Comparison of ENCODE assay signal across 8 cellular contexts in genomic region chr2:9142551-9143263, GRCh38.
DNase-seq lines count a peak whose midpoint lies in the region; ATAC-seq and TF ChIP-seq lines count a peak whose summit lies in the region.

No MANE protein-coding gene starts in this region.

- H3K36me3 ChIP-seq in DOHH2 (ENCODE audit: control insufficient read depth, low read length) (no peaks in the 10 kb centered on the region), SU-DHL-6 (ENCODE audit: low read length) (no peaks in the 10 kb centered on the region), trophoblast cell (ENCODE audit: control insufficient read depth in 1 of 2, insufficient read depth in 2 of 2, low read length in 2 of 2) (no peaks in the 10 kb centered on the region), transverse colon (no peaks in the 10 kb centered on the region)

- H3K4ac ChIP-seq in trophoblast cell (ENCODE audit: low read depth, low read length) = no peak overlapping the region

- no peaks in the 10 kb centered on the region for H4K20me1 ChIP-seq in DOHH2 (ENCODE audit: control insufficient read depth, insufficient read depth, low read depth, low read length)
- no peaks in the 10 kb centered on the region for H4K20me1 ChIP-seq in SU-DHL-6 (ENCODE audit: low read depth, low read length)

- H3F3A ChIP-seq in DOHH2 (ENCODE audit: control insufficient read depth, insufficient read depth) (no peaks in the 10 kb centered on the region), SU-DHL-6 (ENCODE audit: insufficient read depth) (no peaks in the 10 kb centered on the region)

- H3K27me3 ChIP-seq in DOHH2 (ENCODE audit: control insufficient read depth, low read length) = peaks cover 12% of the 10 kb centered on the region
- H3K27me3 ChIP-seq in SU-DHL-6 (ENCODE audit: low read length) = no peaks in the 10 kb centered on the region
- H3K27me3 ChIP-seq in trophoblast cell (ENCODE audit: insufficient read depth, low read length) = no peaks in the 10 kb centered on the region
- H3K27me3 ChIP-seq in transverse colon = no peaks in the 10 kb centered on the region

- H2BK120ac ChIP-seq in trophoblast cell (ENCODE audit: insufficient read depth, low read length, poor library complexity) = no peak overlapping the region

- TF ChIP-seq CTCF in DOHH2 (IDR thresholded peaks at IDR 0.05; ENCODE audit: low read depth, low read length, poor library complexity, severe bottlenecking) (peak; percentile 94), LNCaP clone FGC (IDR thresholded peaks at IDR 0.05; ENCODE audit: control insufficient read depth, extremely low read depth, insufficient read depth) (peak; percentile 88), SU-DHL-6 (IDR thresholded peaks at IDR 0.05; ENCODE audit: insufficient read depth, low read length, poor library complexity, severe bottlenecking) (peak; percentile 81), transverse colon (IDR thresholded peaks at IDR 0.05) (peak; percentile 97 to 99 (median 99))

- H3K4me3 ChIP-seq in DOHH2 (ENCODE audit: low read length) (peak overlapping the region; percentile 31), LNCaP clone FGC (ENCODE audit: low read depth, low read length) (no peak overlapping the region), SU-DHL-6 (ENCODE audit: insufficient read depth, low read length, poor library complexity, severe bottlenecking) (no peak overlapping the region), trophoblast cell (ENCODE audit: low read depth, low read length) (no peak overlapping the region), transverse colon (peak overlapping the region in 2 of 4 donors; percentile 9 to 29)

- ATAC-seq in GM21619 (IDR thresholded peaks at IDR 0.05; ENCODE audit: unreplicated experiment) = peak; percentile 81

- H3K4me2 ChIP-seq in DOHH2 (ENCODE audit: low read length) (peak overlapping the region; percentile 56), SU-DHL-6 (ENCODE audit: low read depth, low read length, poor library complexity, severe bottlenecking) (peak overlapping the region; percentile 6), trophoblast cell (ENCODE audit: low read length) (peak overlapping the region; percentile 41)

- H2AK5ac ChIP-seq in trophoblast cell (ENCODE audit: low read length) = no peak overlapping the region

- H3K9me3 ChIP-seq in DOHH2 (ENCODE audit: control insufficient read depth, insufficient read depth, low read length) (no peaks in the 10 kb centered on the region), SU-DHL-6 (ENCODE audit: insufficient read depth, low read length) (no peaks in the 10 kb centered on the region), trophoblast cell (ENCODE audit: insufficient read depth, low read depth, low read length) (no peaks in the 10 kb centered on the region), transverse colon (no peaks in the 10 kb centered on the region)

- H2AFZ ChIP-seq in SU-DHL-6 (ENCODE audit: low read depth, low read length, severe bottlenecking) (no peak overlapping the region), trophoblast cell (ENCODE audit: insufficient read depth, low read length, poor library complexity) (no peak overlapping the region)

- no peak overlapping the region for H4K12ac ChIP-seq in trophoblast cell (ENCODE audit: low read depth, low read length)

- H3K27ac ChIP-seq in DOHH2 (ENCODE audit: low read depth, low read length) (no peak overlapping the region), SU-DHL-6 (ENCODE audit: low read depth, low read length) (no peak overlapping the region), trophoblast cell (ENCODE audit: low read depth, low read length) (no peak overlapping the region), transverse colon (peak overlapping the region; percentile 39 to 58 (median 48))

- no peak overlapping the region for H3K9ac ChIP-seq in SU-DHL-6 (ENCODE audit: low read length)
- no peak overlapping the region for H3K9ac ChIP-seq in trophoblast cell (ENCODE audit: low read length)

- WGBS in trophoblast cell (ENCODE audit: extremely low coverage, insufficient coverage, insufficient read length) = no CpG with 5 or more reads among the region's 40 CpGs
- whole genome bisulfite sequencing in transverse colon (ENCODE audit: low coverage in 1 of 2), 2 donors = 8 to 13% methylated on average over 4 to 40 of the region's 40 CpGs

- H3K14ac ChIP-seq in trophoblast cell (ENCODE audit: low read length) = no peak overlapping the region

- no peak for TF ChIP-seq POLR2A in transverse colon (IDR thresholded peaks at IDR 0.05)

- H2BK5ac ChIP-seq in trophoblast cell (ENCODE audit: low read depth, low read length, poor library complexity) = peak overlapping the region; percentile 9

- H3K4me1 ChIP-seq in DOHH2 (ENCODE audit: control insufficient read depth, low read length) (peaks cover 8% of the 10 kb centered on the region), trophoblast cell (ENCODE audit: control insufficient read depth in 1 of 2, insufficient read depth in 2 of 2, low read length in 2 of 2) (peaks cover 2 to 10% of the 10 kb centered on the region in 2 experiments), transverse colon (peaks cover 4 to 29% (median 19%) of the 10 kb centered on the region in 4 donors)

- TF ChIP-seq EP300 in transverse colon (IDR thresholded peaks at IDR 0.05; ENCODE audit: low read depth) = no peak

- H3K18ac ChIP-seq in trophoblast cell (ENCODE audit: low read length) = peak overlapping the region; percentile 51

- H3K79me1 ChIP-seq in trophoblast cell (ENCODE audit: low read length) = no peaks in the 10 kb centered on the region

- H4K91ac ChIP-seq in trophoblast cell (ENCODE audit: low read depth, low read length) = peak overlapping the region; percentile 14

- H4K8ac ChIP-seq in trophoblast cell (ENCODE audit: low read depth, low read length) = peak overlapping the region; percentile 19

- H3K9me2 ChIP-seq in DOHH2 (replicated peaks; ENCODE audit: control insufficient read depth, low read length) (no peaks in the 10 kb centered on the region), SU-DHL-6 (replicated peaks; ENCODE audit: insufficient read depth, low read length) (no peaks in the 10 kb centered on the region)

- DNase-seq in LNCaP clone FGC (ENCODE audit: low read depth) = no peak
- DNase-seq in activated naive CD8-positive, alpha-beta T cell treated with anti-CD3 and anti-CD28 coated beads, Interleukin-2, amount 50 U/mL, for 16 hours (ENCODE audit: low read depth, low spot score) = peak; percentile 70
- peak; percentile 93 for DNase-seq in cardiac septum (ENCODE audit: low spot score)
- DNase-seq in trophoblast cell = peak; percentile 74 to 93
- peak; percentile 93 for DNase-seq in transverse colon

- no peak overlapping the region for H3K23ac ChIP-seq in trophoblast cell (ENCODE audit: low read length)

- peak overlapping the region; percentile 77 for H2BK12ac ChIP-seq in trophoblast cell (ENCODE audit: low read length)

- in situ Hi-C loops in transverse colon (cut with MboI; ENCODE audit: low pct_ligation_motif_present in 1 of 4, low pct_unique_long_range_greater_than_20kb in 1 of 4, low sequenced_read_pairs in 3 of 4) = loop anchor here in 1 of 4 donors (10.0 to 25.0 kb wide), 2 partner anchors 202 to 280 kb away; no protein-coding TSS in a partner anchor

- intact Hi-C loops in cardiac septum (cut with DNase I) (loop anchor here (1.0 to 5.0 kb wide), 4 partner anchors 65 to 280 kb away; partner anchors contain the start of genes ASAP2, CPSF3 and ITGB1BP1), transverse colon (cut with DNase I; ENCODE audit: low total_unique reads) (loop anchor here (5.0 to 10.0 kb wide), 2 partner anchors 62 to 195 kb away; partner anchors contain the start of gene ASAP2)

- H3K79me2 ChIP-seq in DOHH2 (ENCODE audit: control insufficient read depth, low read length) = no peaks in the 10 kb centered on the region
- H3K79me2 ChIP-seq in SU-DHL-6 (ENCODE audit: insufficient read depth, low read length) = no peaks in the 10 kb centered on the region
- H3K79me2 ChIP-seq in trophoblast cell (ENCODE audit: control insufficient read depth, insufficient read depth, low read length, poor library complexity) = no peaks in the 10 kb centered on the region

Comparison
In these comparisons a context has a peak if more than half of its experiments do, and no peak if none do; other contexts are left out.
1. H3K27ac ChIP-seq: peak in transverse colon (4 of 4); none in DOHH2 (single experiment), SU-DHL-6 (single experiment) and trophoblast cell (single experiment).
2. H3K4me2 ChIP-seq: peak in every context shown above with its lines; median percentile 56 in DOHH2; 41 in trophoblast cell; 6 in SU-DHL-6.
3. Peak in every context shown above with its lines, with median percentiles within 50 percentile points of each other: CTCF ChIP-seq.